In genomic region chr10:5147255-5147980, GRCh38 we compare ENCODE assay signal across 1 cellular context.
A peak's percentile ranks its signal among the peaks of the same experiment; 100 is the strongest.
TF ChIP-seq lines count a peak whose summit lies in the region.

No MANE protein-coding gene starts in this region.

TF ChIP-seq in A549, 52 proteins besides CTCF, POLR2A, EP300 and RAD21 (continued from another document):
- TF ChIP-seq FOSB (CRISPR knock-in tag; IDR thresholded peaks at IDR 0.05) (peak; percentile 55; the same call in 1 of the 2 replicates), JUNB (IDR thresholded peaks at IDR 0.05) (peak; percentile 52), CHD2 (IDR thresholded peaks at IDR 0.05; ENCODE audit: low read length, partially characterized antibody) (no peak), MAFK (IDR thresholded peaks at IDR 0.05; ENCODE audit: partially characterized antibody) (peak; percentile 53), GATA3 (IDR thresholded peaks at IDR 0.05; ENCODE audit: borderline replicate concordance) (peak; percentile 96), EHF (CRISPR knock-in tag; IDR thresholded peaks at IDR 0.05) (peak; percentile 83), FOXS1 (CRISPR knock-in tag; IDR thresholded peaks at IDR 0.05) (0 out of 2 replicates have a peak, but pooled peaks have one; percentile 56), HDAC2 (IDR thresholded peaks at IDR 0.05) (no peak), POLR2AphosphoS2 (conservative IDR thresholded peaks at IDR 0.05; ENCODE audit: low read length) (no peak), ATOH8 (CRISPR knock-in tag; IDR thresholded peaks at IDR 0.05; ENCODE audit: low read depth) (peak; percentile 60; the same call in 1 of the 2 replicates), FOSL2 (IDR thresholded peaks at IDR 0.05) (no peak), FOSL2 (CRISPR knock-in tag; IDR thresholded peaks at IDR 0.05) (peak; percentile 21; the same call in 1 of the 2 replicates), HEYL (CRISPR knock-in tag; IDR thresholded peaks at IDR 0.05) (peak; percentile 97), SMC3 (IDR thresholded peaks at IDR 0.05) (peak; percentile 26; the same call in 1 of the 3 replicates), RFX5 (IDR thresholded peaks at IDR 0.05) (no peak), SREBF2 (IDR thresholded peaks at IDR 0.05) (no peak), USF2 (IDR thresholded peaks at IDR 0.05) (no peak), REST (IDR thresholded peaks at IDR 0.05) (no peak), NPAS2 (CRISPR knock-in tag; IDR thresholded peaks at IDR 0.05; ENCODE audit: borderline replicate concordance) (peak; percentile 71), E2F6 (IDR thresholded peaks at IDR 0.05; ENCODE audit: borderline replicate concordance, low read depth) (peak; percentile 54; the same call in 1 of the 2 replicates), RARB (CRISPR knock-in tag; IDR thresholded peaks at IDR 0.05) (peak; percentile 86), CEBPB (IDR thresholded peaks at IDR 0.05) (peak; percentile 38 to 80; a peak in 3 of 4 replicates), PBX3 (IDR thresholded peaks at IDR 0.05) (no peak), CBX8 (IDR thresholded peaks at IDR 0.05) (no peak)
